ENCODE assay signal across 27 cellular contexts in genomic region chr10:14860782-14861181, GRCh38. TPM values are rescaled to one million over a fixed set of nuclear protein-coding genes. Genes with fewer than 3 reads are reported as not detected.
A peak's percentile ranks its signal among the peaks of the same experiment; 100 is the strongest.
DNase-seq lines count a peak whose midpoint lies in the region; ATAC-seq and TF ChIP-seq lines count a peak whose summit lies in the region.
"Had no signal": no experiment of that assay in that cellular context is flagged by ENCODE, and none has a peak within 500 bp of the region (broad histone marks: within the 10 kb centered on the region; RNA-seq: fewer than 3 reads in every experiment).

No MANE protein-coding gene starts in this region.

- no peaks in the 10 kb centered on the region for H3K4me1 Mint-ChIP-seq in T-helper 2 cell treated with Interferon-gamma antibody and Interleukin-4, amounts not matched to agents 5 μg/mL and 100 μg/mL, for 36 hours (ENCODE audit: low read depth)
- no peaks in the 10 kb centered on the region for H3K4me1 Mint-ChIP-seq in nephron progenitor cell

- H3K9ac ChIP-seq in colonic mucosa (ENCODE audit: low read depth in 2 of 2, low read length in 2 of 2): peak overlapping the region in 1 of 2 donors; percentile 57
- H3K9ac ChIP-seq: GM23248 had no signal

- peak overlapping the region; percentile 70 for H3K27ac ChIP-seq in colonic mucosa
- H3K27ac ChIP-seq: 22Rv1, epithelial cell of prostate, GM23248, testis, WERI-Rb-1 had no signal

- H3K36me3 ChIP-seq in colonic mucosa: no peaks in the 10 kb centered on the region
- H3K36me3 ChIP-seq: WERI-Rb-1 had no signal

- H3K27me3 ChIP-seq in colonic mucosa: no peaks in the 10 kb centered on the region
- H3K27me3 ChIP-seq: testis had no signal

- H3K4me3 Mint-ChIP-seq in T-helper 2 cell treated with Interferon-gamma antibody and Interleukin-4, amounts not matched to agents 5 μg/mL and 100 μg/mL, for 36 hours: no peak overlapping the region
- no peak overlapping the region for H3K4me3 Mint-ChIP-seq in nephron progenitor cell
- H3K4me3 Mint-ChIP-seq: naive B cell had no signal

- H3K27ac Mint-ChIP-seq in T-helper 2 cell treated with Interferon-gamma antibody and Interleukin-4, amounts not matched to agents 5 μg/mL and 100 μg/mL, for 36 hours: peak overlapping the region; percentile 7
- H3K27ac Mint-ChIP-seq in nephron progenitor cell: peak overlapping the region; percentile 55

- H3K9me3 ChIP-seq in colonic mucosa: no peaks in the 10 kb centered on the region
- H3K9me3 ChIP-seq: testis had no signal

- no peak for TF ChIP-seq CTCF in colonic mucosa (IDR thresholded peaks at IDR 0.05)
- TF ChIP-seq CTCF in nephron progenitor cell (IDR thresholded peaks at IDR 0.05): no peak

- H3K4me1 ChIP-seq in colonic mucosa: peaks cover 3% of the 10 kb centered on the region
- H3K4me1 ChIP-seq: testis had no signal

- no peaks in the 10 kb centered on the region for H3K9me3 Mint-ChIP-seq in T-helper 2 cell treated with Interferon-gamma antibody and Interleukin-4, amounts not matched to agents 5 μg/mL and 100 μg/mL, for 36 hours
- H3K9me3 Mint-ChIP-seq in nephron progenitor cell: peaks cover 7% of the 10 kb centered on the region
- H3K9me3 Mint-ChIP-seq: naive B cell had no signal

- H3K27me3 Mint-ChIP-seq in T-helper 2 cell treated with Interferon-gamma antibody and Interleukin-4, amounts not matched to agents 5 μg/mL and 100 μg/mL, for 36 hours (ENCODE audit: low read depth): no peaks in the 10 kb centered on the region
- H3K27me3 Mint-ChIP-seq in nephron progenitor cell (ENCODE audit: low read depth, poor library complexity): no peaks in the 10 kb centered on the region
- H3K27me3 Mint-ChIP-seq: naive B cell had no signal

- no peak for ATAC-seq in HG03469 (IDR thresholded peaks at IDR 0.05; ENCODE audit: unreplicated experiment)
- ATAC-seq: Panc1; stimulated activated naive CD8-positive, alpha-beta T cell treated with anti-CD3 and anti-CD28 coated beads, Interleukin-15, Interleukin-2, amounts not matched to agents 100 U/mL and 50 U/mL, for 24 hours had no signal

- no peak for DNase-seq in T-helper 2 cell treated with Interferon-gamma antibody and Interleukin-4, amounts not matched to agents 5 μg/mL and 100 μg/mL, for 36 hours (ENCODE audit: low spot score)
- DNase-seq in T-helper 2 cell: no peak
- peak; percentile 4 for DNase-seq in HT-29 (ENCODE audit: low spot score)
- DNase-seq in colonic mucosa: peak; percentile 81
- DNase-seq in nephron progenitor cell: no peak
- no peak for DNase-seq in NCI-H1417 (lab: John Stamatoyannopoulos, UW)
- DNase-seq in middle frontal gyrus (ENCODE audit: extremely low spot score, low spot score): no peak
- DNase-seq: activated CD4-positive, alpha-beta T cell treated with anti-CD3 and anti-CD28 coated beads for 4 hours; activated CD8-positive, alpha-beta memory T cell treated with anti-CD3 and anti-CD28 coated beads for 24 hours; anterior cingulate cortex; C1 segment of cervical spinal cord; effector CD8-positive, alpha-beta T cell; GM23248; hypothalamus; IMR-90; mesenchymal stem cell; naive B cell; NCI-H146; SHP77 treated with DMSO at 0.1 percent for 48 hours; stimulated activated naive CD8-positive, alpha-beta T cell treated with anti-CD3 and anti-CD28 coated beads, Interleukin-15, Interleukin-2, amounts not matched to agents 100 U/mL and 50 U/mL, for 24 hours; T-helper 9 cell; testis; WERI-Rb-1 had no signal

- intact Hi-C loops in colonic mucosa (cut with DNase I): no loop called here

- H3K36me3 Mint-ChIP-seq in T-helper 2 cell treated with Interferon-gamma antibody and Interleukin-4, amounts not matched to agents 5 μg/mL and 100 μg/mL, for 36 hours (ENCODE audit: low read depth): peaks cover 35% of the 10 kb centered on the region
- H3K36me3 Mint-ChIP-seq in nephron progenitor cell (ENCODE audit: low read depth): peaks cover 32% of the 10 kb centered on the region

- H3K4me3 ChIP-seq in colonic mucosa: no peak overlapping the region
- H3K4me3 ChIP-seq: GM23248, testis had no signal

RNA-seq across cellular contexts. Expression of gene SUV39H2, which starts 17.9 kb away (rescaled TPM):
- total RNA-seq in HT-29 (2014; rRNA removed; shearing (Covaris generic)): 8.2 and 11.8 TPM in 2 replicates
- total RNA-seq in colonic mucosa: 10 to 100 TPM in 1 of 2 donors, 1 to 10 TPM in 1; 6.1 to 20.2 TPM

RNA-seq across cellular contexts. Expression of gene HSPA14, which starts 22.7 kb away (rescaled TPM):
- 15.1 and 21.6 TPM in 2 replicates for total RNA-seq in HT-29 (2014; rRNA removed; shearing (Covaris generic))
- total RNA-seq in colonic mucosa: 10 to 100 TPM; 18.1 to 20.2 TPM

RNA-seq across cellular contexts. Expression of gene MSANTD7, which starts 22.7 kb away (rescaled TPM):
- 16.7 and 23.9 TPM in 2 replicates for total RNA-seq in HT-29 (2014; rRNA removed; shearing (Covaris generic))
- 10 to 100 TPM; 12.2 to 14.6 TPM for total RNA-seq in colonic mucosa

RNA-seq across cellular contexts. Expression of gene CDNF, which starts 22.9 kb away (rescaled TPM):
- not detected in 2 replicates for total RNA-seq in HT-29 (2014; rRNA removed; shearing (Covaris generic))
- total RNA-seq in colonic mucosa: 1 to 10 TPM in 1 of 2 donors, under 1 TPM in 1; 0.82 to 1.4 TPM

Comparison
In these comparisons a context has a peak if more than half of its experiments do, and no peak if none do; other contexts are left out.
1. DNase-seq: peak in HT-29 (single experiment) and colonic mucosa (single experiment); none in T-helper 2 cell treated with Interferon-gamma antibody and Interleukin-4, amounts not matched to agents 5 μg/mL and 100 μg/mL, for 36 hours (single experiment), T-helper 2 cell (0 of 5), nephron progenitor cell (single experiment), NCI-H1417 (0 of 3) and middle frontal gyrus (single experiment).